Comparison of ENCODE assay signal across 3 cellular contexts in genomic region chr7:107597953-107598352, GRCh38.
A peak's percentile ranks its signal among the peaks of the same experiment; 100 is the strongest.
TF ChIP-seq lines count a peak whose summit lies in the region.

No MANE protein-coding gene starts in this region.

TF ChIP-seq in A549, 52 proteins besides CTCF, POLR2A, EP300 and RAD21:
- no peak for TF ChIP-seq NPAS2 (CRISPR knock-in tag; IDR thresholded peaks at IDR 0.05; ENCODE audit: borderline replicate concordance)
- peak; percentile 42 for TF ChIP-seq MAFK (IDR thresholded peaks at IDR 0.05; ENCODE audit: partially characterized antibody)

TF ChIP-seq in IMR-90, 13 proteins besides CTCF, POLR2A, EP300 and RAD21:
- TF ChIP-seq BHLHE40 (IDR thresholded peaks at IDR 0.05; ENCODE audit: low read depth, low read length): no peak
- 0 out of 2 replicates have a peak, but pooled peaks have one; percentile 11 for TF ChIP-seq MAFK (IDR thresholded peaks at IDR 0.05; ENCODE audit: low read depth, low read length)

TF ChIP-seq in K562, 482 proteins besides CTCF, POLR2A, EP300 and RAD21:
- TF ChIP-seq, protein P1, sequence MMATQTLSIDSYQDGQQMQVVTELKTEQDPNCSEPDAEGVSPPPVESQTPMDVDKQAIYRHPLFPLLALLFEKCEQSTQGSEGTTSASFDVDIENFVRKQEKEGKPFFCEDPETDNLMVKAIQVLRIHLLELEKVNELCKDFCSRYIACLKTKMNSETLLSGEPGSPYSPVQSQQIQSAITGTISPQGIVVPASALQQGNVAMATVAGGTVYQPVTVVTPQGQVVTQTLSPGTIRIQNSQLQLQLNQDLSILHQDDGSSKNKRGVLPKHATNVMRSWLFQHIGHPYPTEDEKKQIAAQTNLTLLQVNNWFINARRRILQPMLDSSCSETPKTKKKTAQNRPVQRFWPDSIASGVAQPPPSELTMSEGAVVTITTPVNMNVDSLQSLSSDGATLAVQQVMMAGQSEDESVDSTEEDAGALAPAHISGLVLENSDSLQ (IDR thresholded peaks at IDR 0.05): no peak
- peak; percentile 65 for TF ChIP-seq ZNF316 (IDR thresholded peaks at IDR 0.05)
- no peak for TF ChIP-seq HDGF (IDR thresholded peaks at IDR 0.05)
- TF ChIP-seq MEF2D (tag; conservative IDR thresholded peaks at IDR 0.05; ENCODE audit: low read depth): no peak
- no peak for TF ChIP-seq ZNF561 (CRISPR knock-in tag; conservative IDR thresholded peaks at IDR 0.05)
- no peak for TF ChIP-seq GABPB2 (CRISPR knock-in tag; conservative IDR thresholded peaks at IDR 0.05)
- TF ChIP-seq MTA3 (IDR thresholded peaks at IDR 0.05; ENCODE audit: borderline replicate concordance): no peak
- no peak for TF ChIP-seq RBM34 (IDR thresholded peaks at IDR 0.05; ENCODE audit: borderline replicate concordance, insufficient read depth, low read length)
